ENCODE assay signal across 8 cellular contexts in the genomic region with DNA sequence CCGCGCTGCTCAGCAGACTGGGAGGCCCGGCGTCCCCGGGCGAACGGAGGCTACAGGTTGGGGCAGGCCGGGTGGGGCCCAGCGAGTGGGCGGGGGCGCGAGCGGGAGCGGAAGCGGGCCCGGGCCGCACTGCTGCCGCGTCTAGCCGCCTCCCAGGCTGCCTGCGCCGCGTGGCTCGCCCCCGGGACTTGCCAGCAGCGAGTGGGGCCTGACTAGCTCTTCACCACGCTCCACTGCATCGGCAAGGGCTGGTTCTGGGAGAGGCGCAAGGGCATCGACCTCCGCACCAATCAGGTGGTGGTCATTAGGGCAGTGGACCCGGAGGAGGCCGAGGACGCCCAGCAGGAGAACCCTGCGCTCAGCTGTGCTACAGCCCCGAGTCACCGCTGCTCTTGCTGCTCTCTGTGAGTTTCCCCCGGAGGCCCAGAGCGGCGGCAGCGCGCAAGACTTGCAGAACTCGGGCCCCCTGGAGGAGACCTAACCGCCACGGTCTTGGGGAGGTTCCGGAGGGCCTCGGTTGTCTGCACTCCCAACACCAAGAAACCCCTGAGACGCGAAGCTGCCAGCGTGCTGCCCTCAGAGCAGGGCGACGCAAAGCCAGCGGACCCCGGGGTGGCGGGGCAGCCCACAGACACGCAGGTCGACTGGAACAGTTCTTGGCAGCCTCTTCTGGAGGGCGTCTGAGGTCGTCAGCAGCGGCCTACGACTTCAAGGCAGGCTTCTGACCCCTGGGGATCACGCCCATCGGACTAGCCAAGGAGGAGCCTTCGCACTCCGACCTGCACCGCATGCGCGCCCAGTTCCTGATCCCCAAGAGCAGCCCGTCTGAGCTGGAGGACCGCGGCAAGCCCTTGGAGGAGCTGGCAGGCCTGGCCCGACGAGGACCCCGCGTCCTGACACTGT. TPM values are rescaled to one million over a fixed set of nuclear protein-coding genes. Genes with fewer than 3 reads are reported as not detected.
A peak's percentile ranks its signal among the peaks of the same experiment; 100 is the strongest.
DNase-seq lines count a peak whose midpoint lies in the region; ATAC-seq and TF ChIP-seq lines count a peak whose summit lies in the region.

No MANE protein-coding gene starts in this region.

- no peak for ATAC-seq in gastrocnemius medialis
- ATAC-seq in HG03039 (IDR thresholded peaks at IDR 0.05; ENCODE audit: unreplicated experiment): no peak
- no peak for ATAC-seq in GM18868 (IDR thresholded peaks at IDR 0.05; ENCODE audit: unreplicated experiment)
- ATAC-seq in HG03025 (IDR thresholded peaks at IDR 0.05; ENCODE audit: low FRiP score, unreplicated experiment): no peak
- no peak for ATAC-seq in SK-N-SH treated with all-trans-retinoic acid at 6 μM for 48 hours

- no peak overlapping the region for H3K27ac ChIP-seq in gastrocnemius medialis

- intact Hi-C loops in gastrocnemius medialis (cut with DNase I; ENCODE audit: low total_unique reads): no loop called here

- TF ChIP-seq CTCF in GM13976 (IDR thresholded peaks at IDR 0.05; ENCODE audit: borderline replicate concordance, control extremely low read depth, extremely low read depth, insufficient read depth, missing control alignments) (no peak), fibroblast of pulmonary artery (IDR thresholded peaks at IDR 0.05; ENCODE audit: low read length, missing control alignments) (no peak), gastrocnemius medialis (IDR thresholded peaks at IDR 0.05 in 4 of 5, conservative IDR thresholded peaks at IDR 0.05 in 1 of 5) (no peak)

- DNase-seq in GM13976 (ENCODE audit: low spot score): peak; percentile 79
- DNase-seq in activated T-cell treated with anti-CD3 and anti-CD28 coated beads for 24 hours (ENCODE audit: low read depth): peak; percentile 37
- DNase-seq in fibroblast of pulmonary artery (ENCODE audit: low read depth): peak; percentile 3
- DNase-seq in gastrocnemius medialis: no peak

- H3K4me3 ChIP-seq in fibroblast of pulmonary artery (replicated peaks; ENCODE audit: low read depth, low read length) (no peak overlapping the region), gastrocnemius medialis (peak overlapping the region; percentile 37 to 55 (median 46))

- in situ Hi-C loops in GM13976 (cut with MboI; ENCODE audit: low sequenced_read_pairs, unreplicated experiment) (no loop called here), gastrocnemius medialis (cut with MboI; ENCODE audit: low sequenced_read_pairs in 4 of 4) (loop anchor here in 1 of 4 donors (25.0 kb wide), 1 partner anchor 101 kb away; no protein-coding TSS in a partner anchor)

- no peaks in the 10 kb centered on the region for H3K9me3 ChIP-seq in gastrocnemius medialis

- no peaks in the 10 kb centered on the region for H3K4me1 ChIP-seq in gastrocnemius medialis

- no peak for TF ChIP-seq POLR2A in gastrocnemius medialis (IDR thresholded peaks at IDR 0.05)

- no peaks in the 10 kb centered on the region for H3K36me3 ChIP-seq in gastrocnemius medialis

- peaks cover 12 to 25% (median 22%) of the 10 kb centered on the region in 3 donors for H3K27me3 ChIP-seq in gastrocnemius medialis

TF ChIP-seq in SK-N-SH treated with all-trans-retinoic acid at 6 μM for 48 hours, 23 proteins besides CTCF, POLR2A, EP300 and RAD21:
- TF ChIP-seq TCF4 (CRISPR knock-in tag; IDR thresholded peaks at IDR 0.05; ENCODE audit: borderline replicate concordance) (no peak), GLIS3 (CRISPR knock-in tag; IDR thresholded peaks at IDR 0.05) (no peak), ZNF70 (CRISPR knock-in tag; IDR thresholded peaks at IDR 0.05) (no peak), PATZ1 (CRISPR knock-in tag; IDR thresholded peaks at IDR 0.05; ENCODE audit: borderline replicate concordance) (no peak), TSHZ2 (CRISPR knock-in tag; IDR thresholded peaks at IDR 0.05) (no peak), CSDC2 (CRISPR knock-in tag; IDR thresholded peaks at IDR 0.05) (no peak), ISL1 (CRISPR knock-in tag; IDR thresholded peaks at IDR 0.05) (no peak), ARNTL (CRISPR knock-in tag; IDR thresholded peaks at IDR 0.05; ENCODE audit: borderline replicate concordance, low read depth) (no peak), SNAI2 (CRISPR knock-in tag; IDR thresholded peaks at IDR 0.05) (no peak), BACH2 (CRISPR knock-in tag; IDR thresholded peaks at IDR 0.05; ENCODE audit: borderline replicate concordance) (no peak), RARB (CRISPR knock-in tag; IDR thresholded peaks at IDR 0.05) (no peak)

RNA-seq across cellular contexts. Expression of gene PTPN2, which starts 27.2 kb away (rescaled TPM):
- 10 to 100 TPM; 17.0 to 20.0 (median 17.5) TPM for total RNA-seq in gastrocnemius medialis

RNA-seq across cellular contexts. Expression of gene SEH1L, which starts 36.5 kb away (rescaled TPM):
- 10 to 100 TPM; 19.8 to 29.9 (median 28.2) TPM for total RNA-seq in gastrocnemius medialis

Comparison
In these comparisons a context has a peak if more than half of its experiments do, and no peak if none do; other contexts are left out.
1. DNase-seq: peak in GM13976 (single experiment), activated T-cell treated with anti-CD3 and anti-CD28 coated beads for 24 hours (single experiment) and fibroblast of pulmonary artery (single experiment); none in gastrocnemius medialis (0 of 2).